Comparison of ENCODE assay signal across 1 cellular context in genomic region chr1:241934843-241935242, GRCh38.
TF ChIP-seq lines count a peak whose summit lies in the region.

No MANE protein-coding gene starts in this region.

TF ChIP-seq in H1, 55 proteins besides CTCF, POLR2A, EP300 and RAD21 (continued from another document):
- TF ChIP-seq, protein P1, sequence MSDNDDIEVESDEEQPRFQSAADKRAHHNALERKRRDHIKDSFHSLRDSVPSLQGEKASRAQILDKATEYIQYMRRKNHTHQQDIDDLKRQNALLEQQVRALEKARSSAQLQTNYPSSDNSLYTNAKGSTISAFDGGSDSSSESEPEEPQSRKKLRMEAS (IDR thresholded peaks at IDR 0.05): no peak
- TF ChIP-seq CEBPB (IDR thresholded peaks at IDR 0.05; ENCODE audit: low read depth, low read length) (no peak), ATF3 (IDR thresholded peaks at IDR 0.05; ENCODE audit: insufficient read depth, low read depth, low read length) (no peak), SIX5 (IDR thresholded peaks at IDR 0.05; ENCODE audit: low read depth, low read length) (no peak), GTF2F1 (IDR thresholded peaks at IDR 0.05; ENCODE audit: borderline replicate concordance, low read depth, low read length) (no peak), ZNF274 (IDR thresholded peaks at IDR 0.05; ENCODE audit: borderline replicate concordance, extremely low read depth, low read length) (no peak), KDM5A (IDR thresholded peaks at IDR 0.05; ENCODE audit: low read length) (no peak), JUN (IDR thresholded peaks at IDR 0.05; ENCODE audit: low read depth, low read length) (no peak), SAP30 (IDR thresholded peaks at IDR 0.05; ENCODE audit: insufficient read depth, insufficient replicate concordance, low read length) (no peak), CHD1 (IDR thresholded peaks at IDR 0.05; ENCODE audit: low read depth, low read length) (no peak)
